Comparison of ENCODE assay signal across 1 cellular context in the genomic region with DNA sequence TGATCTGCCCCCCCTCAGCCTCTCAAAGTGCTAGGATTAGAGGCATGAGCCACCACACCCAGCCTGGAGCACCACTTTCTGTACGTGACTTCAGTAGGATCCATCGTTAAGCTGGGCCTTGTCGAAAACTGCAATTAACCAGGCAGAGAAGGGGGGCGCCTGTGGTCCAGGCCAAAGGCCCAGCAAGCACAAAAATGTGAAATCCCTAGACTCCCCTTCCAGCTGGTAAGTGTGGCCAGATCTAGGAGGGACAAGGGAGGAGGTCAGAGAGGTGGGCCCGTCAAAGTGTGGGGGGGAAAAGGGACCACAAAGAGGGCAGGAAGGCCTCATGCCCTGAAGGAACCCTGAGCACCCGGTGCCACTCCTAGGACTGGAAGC.
TF ChIP-seq lines count a peak whose summit lies in the region.

No MANE protein-coding gene starts in this region.

TF ChIP-seq in HepG2, 621 proteins besides CTCF, POLR2A, EP300 and RAD21:
- TF ChIP-seq ZSCAN5A (CRISPR knock-in tag; IDR thresholded peaks at IDR 0.05; ENCODE audit: borderline replicate concordance) (no peak), ZNF775 (CRISPR knock-in tag; IDR thresholded peaks at IDR 0.05; ENCODE audit: borderline replicate concordance) (no peak), SAP130 (CRISPR knock-in tag; IDR thresholded peaks at IDR 0.05; ENCODE audit: low read depth) (no peak), RXRB (CRISPR knock-in tag; IDR thresholded peaks at IDR 0.05; ENCODE audit: borderline replicate concordance) (no peak), ZEB1 (IDR thresholded peaks at IDR 0.05; ENCODE audit: insufficient replicate concordance, low read depth) (peak; percentile 3), ZBTB38 (CRISPR knock-in tag; IDR thresholded peaks at IDR 0.05) (peak; percentile 21; the same call in 1 of the 2 replicates), PHF8 (CRISPR knock-in tag; IDR thresholded peaks at IDR 0.05) (0 out of 2 replicates have a peak, but pooled peaks have one; percentile 6), ZFX (CRISPR knock-in tag; IDR thresholded peaks at IDR 0.05; ENCODE audit: low read depth) (peak; percentile 40; the same call in 1 of the 2 replicates), BORCS8-MEF2B (CRISPR knock-in tag; IDR thresholded peaks at IDR 0.05) (0 out of 2 replicates have a peak, but pooled peaks have one; percentile 1), RELA (CRISPR knock-in tag; IDR thresholded peaks at IDR 0.05) (no peak), SRY (CRISPR knock-in tag; IDR thresholded peaks at IDR 0.05) (0 out of 2 replicates have a peak, but pooled peaks have one; percentile 2), STAG1 (CRISPR knock-in tag; IDR thresholded peaks at IDR 0.05) (0 out of 2 replicates have a peak, but pooled peaks have one; percentile 10), ZNF20 (CRISPR knock-in tag; IDR thresholded peaks at IDR 0.05) (no peak), MTA1 (CRISPR knock-in tag; IDR thresholded peaks at IDR 0.05; ENCODE audit: borderline replicate concordance) (0 out of 2 replicates have a peak, but pooled peaks have one; percentile 15), THAP11 (CRISPR knock-in tag; IDR thresholded peaks at IDR 0.05) (no peak), ZHX2 (IDR thresholded peaks at IDR 0.05; ENCODE audit: low read depth) (no peak), ZHX2 (CRISPR knock-in tag; IDR thresholded peaks at IDR 0.05; ENCODE audit: borderline replicate concordance) (no peak)
- TF ChIP-seq, protein P1, sequence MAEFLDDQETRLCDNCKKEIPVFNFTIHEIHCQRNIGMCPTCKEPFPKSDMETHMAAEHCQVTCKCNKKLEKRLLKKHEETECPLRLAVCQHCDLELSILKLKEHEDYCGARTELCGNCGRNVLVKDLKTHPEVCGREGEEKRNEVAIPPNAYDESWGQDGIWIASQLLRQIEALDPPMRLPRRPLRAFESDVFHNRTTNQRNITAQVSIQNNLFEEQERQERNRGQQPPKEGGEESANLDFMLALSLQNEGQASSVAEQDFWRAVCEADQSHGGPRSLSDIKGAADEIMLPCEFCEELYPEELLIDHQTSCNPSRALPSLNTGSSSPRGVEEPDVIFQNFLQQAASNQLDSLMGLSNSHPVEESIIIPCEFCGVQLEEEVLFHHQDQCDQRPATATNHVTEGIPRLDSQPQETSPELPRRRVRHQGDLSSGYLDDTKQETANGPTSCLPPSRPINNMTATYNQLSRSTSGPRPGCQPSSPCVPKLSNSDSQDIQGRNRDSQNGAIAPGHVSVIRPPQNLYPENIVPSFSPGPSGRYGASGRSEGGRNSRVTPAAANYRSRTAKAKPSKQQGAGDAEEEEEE (CRISPR knock-in tag; IDR thresholded peaks at IDR 0.05; ENCODE audit: borderline replicate concordance) = no peak
